ENCODE assay signal across 1 cellular context in genomic region chr1:30731806-30732276, GRCh38.
TF ChIP-seq lines count a peak whose summit lies in the region.

No MANE protein-coding gene starts in this region.

TF ChIP-seq in SK-N-SH, 30 proteins besides CTCF, POLR2A, EP300 and RAD21:
- TF ChIP-seq FOXM1 (IDR thresholded peaks at IDR 0.05; ENCODE audit: low read depth) (no peak), MXI1 (IDR thresholded peaks at IDR 0.05; ENCODE audit: low read depth, low read length) (no peak), GATA2 (CRISPR knock-in tag; IDR thresholded peaks at IDR 0.05) (no peak), RFX5 (IDR thresholded peaks at IDR 0.05; ENCODE audit: low read length) (no peak), SMC3 (IDR thresholded peaks at IDR 0.05; ENCODE audit: low read depth, low read length) (no peak), EZH2phosphoT487 (IDR thresholded peaks at IDR 0.05; ENCODE audit: borderline replicate concordance, low read depth) (no peak), FOSL2 (IDR thresholded peaks at IDR 0.05; ENCODE audit: borderline replicate concordance, low read depth) (no peak), ELF1 (IDR thresholded peaks at IDR 0.05) (no peak), YY1 (IDR thresholded peaks at IDR 0.05; ENCODE audit: low read depth) (no peak)
TF ChIP-seq in SK-N-SH: peak in this region for 0.
